Comparison of ENCODE assay signal across 1 cellular context in the genomic region with DNA sequence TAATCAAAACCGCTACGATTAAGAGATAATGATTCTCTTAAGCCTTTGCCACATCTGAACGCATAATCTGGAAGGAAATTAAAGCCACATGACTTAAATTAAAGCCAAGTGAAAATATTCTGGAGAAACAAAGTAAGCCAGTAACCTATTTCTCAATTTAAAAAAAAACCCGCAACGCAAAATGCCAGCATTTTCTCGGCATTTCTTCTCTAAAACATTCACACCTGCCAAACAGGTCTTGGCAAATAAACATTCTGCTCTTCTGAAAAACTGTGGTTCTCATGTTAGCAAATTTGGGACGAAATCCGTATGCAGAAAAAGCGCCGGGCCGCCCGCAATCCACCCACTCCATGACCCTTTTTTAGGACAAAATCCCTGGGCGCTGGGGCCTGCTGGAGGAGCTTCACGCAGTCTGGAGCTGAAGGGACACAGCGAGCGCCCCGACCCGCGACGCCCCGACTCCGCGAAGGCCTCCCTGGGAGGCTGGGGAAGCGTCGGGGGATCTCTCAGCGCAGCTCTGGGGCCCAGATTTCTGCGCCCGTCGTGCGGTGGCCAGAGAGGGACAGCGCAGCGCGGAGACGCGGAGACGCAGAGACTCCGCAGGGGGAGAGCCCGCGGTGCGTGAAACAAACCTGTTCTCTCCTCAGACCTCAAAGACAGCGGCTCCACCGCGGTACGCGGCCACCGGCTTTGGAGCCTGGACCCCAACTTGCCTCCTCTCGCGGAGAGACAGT.
TF ChIP-seq lines count a peak whose summit lies in the region.

No MANE protein-coding gene starts in this region.

TF ChIP-seq in endothelial cell of umbilical vein, 7 proteins besides CTCF, POLR2A, EP300 and RAD21:
- TF ChIP-seq FOS (IDR thresholded peaks at IDR 0.05; ENCODE audit: borderline replicate concordance, insufficient read depth, low read length): no peak
- no peak for TF ChIP-seq GATA2 (IDR thresholded peaks at IDR 0.05; ENCODE audit: insufficient read depth, insufficient read length, low read depth, low read length)
- TF ChIP-seq POLR2AphosphoS5 (IDR thresholded peaks at IDR 0.05; ENCODE audit: insufficient read depth, low read depth, low read length): no peak
- TF ChIP-seq, protein P1, sequence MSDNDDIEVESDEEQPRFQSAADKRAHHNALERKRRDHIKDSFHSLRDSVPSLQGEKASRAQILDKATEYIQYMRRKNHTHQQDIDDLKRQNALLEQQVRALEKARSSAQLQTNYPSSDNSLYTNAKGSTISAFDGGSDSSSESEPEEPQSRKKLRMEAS (IDR thresholded peaks at IDR 0.05; ENCODE audit: insufficient read depth, insufficient read length): no peak
- TF ChIP-seq EZH2 (IDR thresholded peaks at IDR 0.05; ENCODE audit: borderline replicate concordance, low read depth, low read length, severe bottlenecking): no peak
- no peak for TF ChIP-seq MYC (IDR thresholded peaks at IDR 0.05; ENCODE audit: low read depth, low read length)
- TF ChIP-seq JUN (IDR thresholded peaks at IDR 0.05; ENCODE audit: borderline replicate concordance, insufficient read depth, insufficient read length, low read depth): no peak
